ENCODE assay signal across 21 cellular contexts in genomic region chr1:63668298-63668697, GRCh38.
DNase-seq lines count a peak whose midpoint lies in the region; ATAC-seq and TF ChIP-seq lines count a peak whose summit lies in the region.
"Had no signal": no experiment of that assay in that cellular context is flagged by ENCODE, and none has a peak within 500 bp of the region (broad histone marks: within the 10 kb centered on the region; RNA-seq: fewer than 3 reads in every experiment).

No MANE protein-coding gene starts in this region.

- H3K27me3 ChIP-seq in foreskin keratinocyte (no peaks in the 10 kb centered on the region), Caco-2 (replicated peaks; ENCODE audit: control insufficient read depth, insufficient read depth, low read length) (no peaks in the 10 kb centered on the region)
- H3K27me3 ChIP-seq: right atrium auricular region had no signal

- no peak overlapping the region for H3K4me3 Mint-ChIP-seq in activated T-cell treated with anti-CD3 and anti-CD28 coated beads, Interleukin-2, amount 50 U/mL, for 24 hours
- H3K4me3 Mint-ChIP-seq in Caco-2 (ENCODE audit: unreplicated experiment): no peak overlapping the region
- H3K4me3 Mint-ChIP-seq: activated T-helper 1 cell treated with anti-CD3 and anti-CD28 coated beads, Interleukin-12 subunit alpha, Interleukin-12 subunit beta, Interleukin-2, Interleukin-4 antibody, amounts not matched to agents 30 ng/mL and 10 ng/mL and 1 ng/mL, durations not matched to agents 14 hours and 24 hours and 36 hours; memory B cell; naive thymus-derived CD4-positive, alpha-beta T cell had no signal

- 0 out of 2 replicates have a peak, but pooled peaks cover 3% of the 10 kb centered on the region for H3K9me3 ChIP-seq in Caco-2
- H3K9me3 ChIP-seq: right atrium auricular region had no signal

- H3K4me1 ChIP-seq in foreskin keratinocyte (peaks cover 16% of the 10 kb centered on the region), Caco-2 (no peaks in the 10 kb centered on the region)
- H3K4me1 ChIP-seq: right atrium auricular region had no signal

- no peaks in the 10 kb centered on the region for H3K27me3 Mint-ChIP-seq in activated T-cell treated with anti-CD3 and anti-CD28 coated beads, Interleukin-2, amount 50 U/mL, for 24 hours
- no peaks in the 10 kb centered on the region for H3K27me3 Mint-ChIP-seq in Caco-2 (ENCODE audit: insufficient read depth, unreplicated experiment)
- H3K27me3 Mint-ChIP-seq: memory B cell; naive thymus-derived CD4-positive, alpha-beta T cell had no signal

- DNase-seq in ELR (ENCODE audit: low read depth): peak; percentile 38
- DNase-seq in RPMI7951 (ENCODE audit: low read depth): peak; percentile 40
- peak; percentile 50 to 77 for DNase-seq in foreskin keratinocyte
- no peak for DNase-seq in foreskin melanocyte
- DNase-seq in activated T-cell treated with anti-CD3 and anti-CD28 coated beads, Interleukin-2, amount 50 U/mL, for 24 hours: no peak
- DNase-seq in Caco-2: no peak
- no peak for DNase-seq in NK-92 treated with Interleukin-12 subunit alpha and Interleukin-12 subunit beta, amount 100 ng/mL, for 24 hours (lab: John Stamatoyannopoulos, UW)
- DNase-seq: activated CD4-positive, CD25-positive, alpha-beta regulatory T cell treated with anti-CD3 and anti-CD28 coated beads, Interleukin-2, amount 50 U/mL, for 72 hours; activated CD8-positive, alpha-beta memory T cell treated with anti-CD3 and anti-CD28 coated beads for 24 hours; C1 segment of cervical spinal cord; kidney glomerular epithelial cell; naive thymus-derived CD4-positive, alpha-beta T cell; NCI-H1436; NCI-H524; SW 1271 had no signal

- CTCF ChIA-PET in Caco-2 (lab: Charles Lee): no interaction called here

- H3K36me3 Mint-ChIP-seq in activated T-cell treated with anti-CD3 and anti-CD28 coated beads, Interleukin-2, amount 50 U/mL, for 24 hours (ENCODE audit: low read depth): peaks cover 13% of the 10 kb centered on the region
- H3K36me3 Mint-ChIP-seq in Caco-2 (ENCODE audit: insufficient read depth, unreplicated experiment): no peaks in the 10 kb centered on the region

- peaks cover 7% of the 10 kb centered on the region for H3K9me3 Mint-ChIP-seq in activated T-cell treated with anti-CD3 and anti-CD28 coated beads, Interleukin-2, amount 50 U/mL, for 24 hours
- no peaks in the 10 kb centered on the region for H3K9me3 Mint-ChIP-seq in Caco-2 (ENCODE audit: unreplicated experiment)
- H3K9me3 Mint-ChIP-seq: memory B cell had no signal

- no peak overlapping the region for H3K27ac Mint-ChIP-seq in activated T-cell treated with anti-CD3 and anti-CD28 coated beads, Interleukin-2, amount 50 U/mL, for 24 hours
- H3K27ac Mint-ChIP-seq in Caco-2 (ENCODE audit: unreplicated experiment): no peak overlapping the region
- H3K27ac Mint-ChIP-seq: activated T-helper 1 cell treated with anti-CD3 and anti-CD28 coated beads, Interleukin-12 subunit alpha, Interleukin-12 subunit beta, Interleukin-2, Interleukin-4 antibody, amounts not matched to agents 30 ng/mL and 10 ng/mL and 1 ng/mL, durations not matched to agents 14 hours and 24 hours and 36 hours; memory B cell; naive thymus-derived CD4-positive, alpha-beta T cell had no signal

- ATAC-seq in HG02610 (IDR thresholded peaks at IDR 0.05; ENCODE audit: unreplicated experiment) (peak; percentile 90), foreskin keratinocyte (peak; percentile 68)
- ATAC-seq: naive thymus-derived CD4-positive, alpha-beta T cell; Right ventricle myocardium inferior had no signal

- BruUV-seq in Caco-2 (replicated peaks; lab: Mats Ljungman, UMichigan): no TSS peak

- H3K4me1 Mint-ChIP-seq in activated T-cell treated with anti-CD3 and anti-CD28 coated beads, Interleukin-2, amount 50 U/mL, for 24 hours (ENCODE audit: low read depth): no peaks in the 10 kb centered on the region
- no peaks in the 10 kb centered on the region for H3K4me1 Mint-ChIP-seq in Caco-2 (ENCODE audit: low read depth, unreplicated experiment)
- H3K4me1 Mint-ChIP-seq: memory B cell; naive thymus-derived CD4-positive, alpha-beta T cell had no signal

- H3K36me3 ChIP-seq in Caco-2 (ENCODE audit: control insufficient read depth, insufficient read depth, low read length): no peaks in the 10 kb centered on the region
- H3K36me3 ChIP-seq: right atrium auricular region had no signal

- intact Hi-C loops in Caco-2 (cut with micrococcal nuclease; ENCODE audit: unreplicated experiment): no loop called here

- no peak overlapping the region for H3K4me3 ChIP-seq in Caco-2 (ENCODE audit: low read depth, low read length)
- H3K4me3 ChIP-seq: right atrium auricular region had no signal

- TF ChIP-seq CTCF in foreskin keratinocyte (conservative IDR thresholded peaks at IDR 0.05): no peak
- no peak for TF ChIP-seq CTCF in Caco-2 (IDR thresholded peaks at IDR 0.05; ENCODE audit: insufficient read depth in 1 of 2, low read depth in 1 of 2, low read length in 1 of 2, severe bottlenecking in 1 of 2, unreplicated experiment in 1 of 2)

- POLR2A ChIA-PET in Caco-2 (lab: Charles Lee): no interaction called here

- no peak overlapping the region for H3K27ac ChIP-seq in foreskin keratinocyte
- H3K27ac ChIP-seq: HL-60, right atrium auricular region had no signal

Comparison
In these comparisons a context has a peak if more than half of its experiments do, and no peak if none do; other contexts are left out.
1. DNase-seq: peak in ELR (single experiment), RPMI7951 (single experiment) and foreskin keratinocyte (2 of 2); none in foreskin melanocyte (single experiment), activated T-cell treated with anti-CD3 and anti-CD28 coated beads, Interleukin-2, amount 50 U/mL, for 24 hours (single experiment), Caco-2 (0 of 2) and NK-92 treated with Interleukin-12 subunit alpha and Interleukin-12 subunit beta, amount 100 ng/mL, for 24 hours (single experiment).